25 cellular contexts compared by ENCODE assay signal in genomic region chr16:65576139-65576538, GRCh38.
"Had no signal": no experiment of that assay in that cellular context is flagged by ENCODE, and none has a peak within 500 bp of the region (broad histone marks: within the 10 kb centered on the region; RNA-seq: fewer than 3 reads in every experiment).

No MANE protein-coding gene starts in this region.

- H3K36me3 ChIP-seq: cardiac muscle cell had no signal

- H3K4me3 Mint-ChIP-seq: activated CD4-positive, alpha-beta memory T cell treated with anti-CD3 and anti-CD28 coated beads for 36 hours; activated CD4-positive, alpha-beta T cell treated with anti-CD3 and anti-CD28 coated beads, Interleukin-2, amount 10 ng/mL, durations not matched to agents 7 days and 5 days; activated naive CD4-positive, alpha-beta T cell treated with anti-CD3 and anti-CD28 coated beads for 36 hours; activated naive CD8-positive, alpha-beta T cell; activated T-cell treated with anti-CD3 and anti-CD28 coated beads, Interleukin-2, amount 50 U/mL, for 4 hours; brain had no signal

- H3K27me3 Mint-ChIP-seq: activated CD4-positive, alpha-beta memory T cell treated with anti-CD3 and anti-CD28 coated beads for 36 hours; activated CD4-positive, alpha-beta T cell treated with anti-CD3 and anti-CD28 coated beads, Interleukin-2, amount 10 ng/mL, durations not matched to agents 7 days and 5 days; activated naive CD8-positive, alpha-beta T cell had no signal

- FAIRE-seq: astrocyte had no signal

- H2AFZ ChIP-seq: PC-9 had no signal

- H3K27ac ChIP-seq: cardiac muscle cell, PC-9, VCaP had no signal

- H3K27me3 ChIP-seq: cardiac muscle cell had no signal

- H3K4me3 ChIP-seq: cardiac muscle cell, PC-9 had no signal

- H3K9ac ChIP-seq: SK-N-SH had no signal

- H3K4me1 Mint-ChIP-seq: activated CD4-positive, alpha-beta T cell treated with anti-CD3 and anti-CD28 coated beads, Interleukin-2, amount 10 ng/mL, durations not matched to agents 7 days and 5 days had no signal

- H3K36me3 Mint-ChIP-seq: activated CD4-positive, alpha-beta memory T cell treated with anti-CD3 and anti-CD28 coated beads for 36 hours; activated naive CD8-positive, alpha-beta T cell; brain had no signal

- DNase-seq: activated CD4-positive, alpha-beta memory T cell treated with anti-CD3 and anti-CD28 coated beads for 36 hours; activated CD4-positive, alpha-beta T cell treated with anti-CD3 and anti-CD28 coated beads, Interleukin-2, amount 10 ng/mL, durations not matched to agents 7 days and 5 days; activated CD4-positive, CD25-positive, alpha-beta regulatory T cell; activated CD8-positive, alpha-beta memory T cell treated with anti-CD3 and anti-CD28 coated beads for 24 hours; activated gamma-delta T cell; activated naive CD4-positive, alpha-beta T cell treated with anti-CD3 and anti-CD28 coated beads for 36 hours; activated T-cell treated with anti-CD3 and anti-CD28 coated beads, Interleukin-2, amount 50 U/mL, for 4 hours; amygdala; KG1; NCI-H1092 treated with DMSO at 0.1 percent for 48 hours; NCI-H1436; NCI-H1694 treated with DMSO at 0.1 percent for 48 hours; NCI-H2029 treated with DMSO at 0.1 percent for 48 hours; NCI-H345; NCI-H510A; NCI-H526 treated with DMSO at 0.1 percent for 48 hours; PC-9; SK-N-SH; T-helper 1 cell had no signal

- H3K27ac Mint-ChIP-seq: activated CD4-positive, alpha-beta memory T cell treated with anti-CD3 and anti-CD28 coated beads for 36 hours; activated CD4-positive, alpha-beta T cell treated with anti-CD3 and anti-CD28 coated beads, Interleukin-2, amount 10 ng/mL, durations not matched to agents 7 days and 5 days; activated naive CD4-positive, alpha-beta T cell treated with anti-CD3 and anti-CD28 coated beads for 36 hours; activated naive CD8-positive, alpha-beta T cell; brain had no signal

- ATAC-seq: activated T-cell treated with anti-CD3 and anti-CD28 coated beads, Interleukin-2, amount 50 U/mL, for 4 hours; Right ventricle myocardium inferior had no signal

- H3K4me2 ChIP-seq: PC-9, SK-N-SH had no signal
